Comparison of ENCODE assay signal across 36 cellular contexts in genomic region chr3:97177242-97177641, GRCh38.
"Had no signal": no experiment of that assay in that cellular context is flagged by ENCODE, and none has a peak within 500 bp of the region (broad histone marks: within the 10 kb centered on the region; RNA-seq: fewer than 3 reads in every experiment).

No MANE protein-coding gene starts in this region.

- H3K27ac ChIP-seq: adrenal gland, ascending aorta, body of pancreas, brain microvascular endothelial cell, breast epithelium, cardiac muscle cell had no signal

- H3K27me3 ChIP-seq: adrenal gland, ascending aorta, body of pancreas, brain microvascular endothelial cell, breast epithelium, cardiac muscle cell had no signal

- H3K4me3 Mint-ChIP-seq: activated naive CD4-positive, alpha-beta T cell treated with anti-CD3 and anti-CD28 coated beads for 36 hours; activated naive CD4-positive, alpha-beta T cell treated with anti-CD3 and anti-CD28 coated beads, Interleukin-2, amount 10 ng/mL, durations not matched to agents 7 days and 5 days; activated naive CD4-positive, alpha-beta T cell treated with anti-CD3 and anti-CD28 coated beads, Interleukin-2, amount 50 U/mL, for 24 hours; activated naive CD8-positive, alpha-beta T cell; activated naive CD8-positive, alpha-beta T cell treated with anti-CD3 and anti-CD28 coated beads for 36 hours; activated naive CD8-positive, alpha-beta T cell treated with anti-CD3 and anti-CD28 coated beads, Interleukin-2, amount 10 ng/mL, durations not matched to agents 7 days and 5 days; activated naive CD8-positive, alpha-beta T cell treated with anti-CD3 and anti-CD28 coated beads, Interleukin-2, amount 50 U/mL, for 24 hours; activated T-cell treated with anti-CD3 and anti-CD28 coated beads, Interleukin-2, amount 50 U/mL, for 24 hours; activated T-cell treated with anti-CD3 and anti-CD28 coated beads, Interleukin-2, amount 50 U/mL, for 4 hours; activated T-cell treated with anti-CD3 and anti-CD28 coated beads, Interleukin-2, amount 50 U/mL, for 72 hours; activated T-helper 1 cell treated with anti-CD3 and anti-CD28 coated beads, Interleukin-12 subunit alpha, Interleukin-12 subunit beta, Interleukin-2, Interleukin-4 antibody, amounts not matched to agents 30 ng/mL and 10 ng/mL and 1 ng/mL, durations not matched to agents 14 hours and 24 hours and 36 hours; activated T-helper 17 cell treated with anti-CD3 and anti-CD28 coated beads, Interleukin-2, amount 50 U/mL, for 72 hours; brain; central memory CD8-positive, alpha-beta T cell had no signal

- H3K27ac Mint-ChIP-seq: activated naive CD4-positive, alpha-beta T cell treated with anti-CD3 and anti-CD28 coated beads for 36 hours; activated naive CD4-positive, alpha-beta T cell treated with anti-CD3 and anti-CD28 coated beads, Interleukin-2, amount 10 ng/mL, durations not matched to agents 7 days and 5 days; activated naive CD4-positive, alpha-beta T cell treated with anti-CD3 and anti-CD28 coated beads, Interleukin-2, amount 50 U/mL, for 24 hours; activated naive CD4-positive, alpha-beta T cell treated with anti-CD3 and anti-CD28 coated beads, Interleukin-2, amount 50 U/mL, for 72 hours; activated naive CD8-positive, alpha-beta T cell; activated naive CD8-positive, alpha-beta T cell treated with anti-CD3 and anti-CD28 coated beads for 36 hours; activated naive CD8-positive, alpha-beta T cell treated with anti-CD3 and anti-CD28 coated beads, Interleukin-2, amount 10 ng/mL, durations not matched to agents 7 days and 5 days; activated naive CD8-positive, alpha-beta T cell treated with anti-CD3 and anti-CD28 coated beads, Interleukin-2, amount 50 U/mL, for 24 hours; activated T-cell treated with anti-CD3 and anti-CD28 coated beads, Interleukin-2, amount 50 U/mL, for 24 hours; activated T-cell treated with anti-CD3 and anti-CD28 coated beads, Interleukin-2, amount 50 U/mL, for 72 hours; activated T-helper 1 cell treated with anti-CD3 and anti-CD28 coated beads, Interleukin-12 subunit alpha, Interleukin-12 subunit beta, Interleukin-2, Interleukin-4 antibody, amounts not matched to agents 30 ng/mL and 10 ng/mL and 1 ng/mL, durations not matched to agents 14 hours and 24 hours and 36 hours; activated T-helper 17 cell treated with anti-CD3 and anti-CD28 coated beads, Interleukin-2, amount 50 U/mL, for 72 hours; activated T-helper 2 cell treated with anti-CD3 and anti-CD28 coated beads, Interferon-gamma antibody, Interleukin-2, Interleukin-4, amounts not matched to agents 10 μg/mL and 5 μg/mL and 100 μg/mL, durations not matched to agents 14 hours and 24 hours and 36 hours; brain had no signal

- H3K4me3 ChIP-seq: adrenal gland, ascending aorta, body of pancreas, breast epithelium, cardiac muscle cell had no signal

- H3K4me1 ChIP-seq: adrenal gland, ascending aorta, body of pancreas, breast epithelium had no signal

- H3K36me3 ChIP-seq: adrenal gland, ascending aorta, brain microvascular endothelial cell, breast epithelium, cardiac muscle cell had no signal

- H3K4me1 Mint-ChIP-seq: activated naive CD4-positive, alpha-beta T cell treated with anti-CD3 and anti-CD28 coated beads, Interleukin-2, amount 10 ng/mL, durations not matched to agents 7 days and 5 days; activated naive CD4-positive, alpha-beta T cell treated with anti-CD3 and anti-CD28 coated beads, Interleukin-2, amount 50 U/mL, for 24 hours; activated naive CD8-positive, alpha-beta T cell treated with anti-CD3 and anti-CD28 coated beads for 36 hours; activated naive CD8-positive, alpha-beta T cell treated with anti-CD3 and anti-CD28 coated beads, Interleukin-2, amount 10 ng/mL, durations not matched to agents 7 days and 5 days; activated naive CD8-positive, alpha-beta T cell treated with anti-CD3 and anti-CD28 coated beads, Interleukin-2, amount 50 U/mL, for 24 hours; activated T-helper 17 cell treated with anti-CD3 and anti-CD28 coated beads, Interleukin-2, amount 50 U/mL, for 72 hours; brain; central memory CD8-positive, alpha-beta T cell had no signal

- DNase-seq: activated effector memory CD4-positive, alpha-beta T cell treated with anti-CD3 and anti-CD28 coated beads, Interleukin-2, amount 50 U/mL, for 16 hours; activated effector memory CD4-positive, alpha-beta T cell treated with Interleukin-2 at 50 U/mL for 16 hours; activated gamma-delta T cell; activated gamma-delta T cell treated with Interleukin-2 at 50 U/mL for 16 hours; activated naive CD4-positive, alpha-beta T cell; activated naive CD4-positive, alpha-beta T cell treated with anti-CD3 and anti-CD28 coated beads for 36 hours; activated naive CD4-positive, alpha-beta T cell treated with anti-CD3 and anti-CD28 coated beads, Interleukin-2, amount 10 ng/mL, durations not matched to agents 7 days and 5 days; activated naive CD4-positive, alpha-beta T cell treated with anti-CD3 and anti-CD28 coated beads, Interleukin-2, amount 50 U/mL, for 16 hours; activated naive CD8-positive, alpha-beta T cell treated with anti-CD3 and anti-CD28 coated beads for 36 hours; activated naive CD8-positive, alpha-beta T cell treated with anti-CD3 and anti-CD28 coated beads, Interleukin-2, amount 10 ng/mL, durations not matched to agents 7 days and 5 days; activated naive CD8-positive, alpha-beta T cell treated with anti-CD3 and anti-CD28 coated beads, Interleukin-2, amount 50 U/mL, for 24 hours; activated T-cell treated with anti-CD3 and anti-CD28 coated beads, Interleukin-2, amount 50 U/mL, for 24 hours; activated T-cell treated with anti-CD3 and anti-CD28 coated beads, Interleukin-2, amount 50 U/mL, for 4 hours; activated T-cell treated with anti-CD3 and anti-CD28 coated beads, Interleukin-2, amount 50 U/mL, for 48 hours; activated T-cell treated with anti-CD3 and anti-CD28 coated beads, Interleukin-2, amount 50 U/mL, for 72 hours; adrenal gland; amniotic stem cell; amygdala; anterior cingulate cortex; aorta; body of pancreas; brain microvascular endothelial cell; caudate nucleus; central memory CD4-positive, alpha-beta T cell; cerebellar nuclear complex had no signal

- H3K27me3 Mint-ChIP-seq: activated naive CD4-positive, alpha-beta T cell treated with anti-CD3 and anti-CD28 coated beads, Interleukin-2, amount 10 ng/mL, durations not matched to agents 7 days and 5 days; activated naive CD4-positive, alpha-beta T cell treated with anti-CD3 and anti-CD28 coated beads, Interleukin-2, amount 50 U/mL, for 24 hours; activated naive CD8-positive, alpha-beta T cell; activated naive CD8-positive, alpha-beta T cell treated with anti-CD3 and anti-CD28 coated beads for 36 hours; activated naive CD8-positive, alpha-beta T cell treated with anti-CD3 and anti-CD28 coated beads, Interleukin-2, amount 10 ng/mL, durations not matched to agents 7 days and 5 days; activated naive CD8-positive, alpha-beta T cell treated with anti-CD3 and anti-CD28 coated beads, Interleukin-2, amount 50 U/mL, for 24 hours; activated T-cell treated with anti-CD3 and anti-CD28 coated beads, Interleukin-2, amount 50 U/mL, for 24 hours; activated T-helper 17 cell treated with anti-CD3 and anti-CD28 coated beads, Interleukin-2, amount 50 U/mL, for 72 hours; brain; central memory CD8-positive, alpha-beta T cell had no signal

- H3K9me3 ChIP-seq: adrenal gland, body of pancreas had no signal

- ATAC-seq: activated naive CD4-positive, alpha-beta T cell treated with anti-CD3 and anti-CD28 coated beads, Interleukin-2, amount 50 U/mL, for 72 hours; activated naive CD8-positive, alpha-beta T cell treated with anti-CD3 and anti-CD28 coated beads, Interleukin-2, amount 50 U/mL, for 24 hours; activated T-cell treated with anti-CD3 and anti-CD28 coated beads, Interleukin-2, amount 50 U/mL, for 4 hours; activated T-cell treated with anti-CD3 and anti-CD28 coated beads, Interleukin-2, amount 50 U/mL, for 72 hours; activated T-helper 17 cell treated with anti-CD3 and anti-CD28 coated beads, Interleukin-2, amount 50 U/mL, for 72 hours; body of pancreas had no signal

- H3K36me3 Mint-ChIP-seq: activated naive CD4-positive, alpha-beta T cell treated with anti-CD3 and anti-CD28 coated beads, Interleukin-2, amount 10 ng/mL, durations not matched to agents 7 days and 5 days; activated naive CD4-positive, alpha-beta T cell treated with anti-CD3 and anti-CD28 coated beads, Interleukin-2, amount 50 U/mL, for 24 hours; activated naive CD8-positive, alpha-beta T cell; activated naive CD8-positive, alpha-beta T cell treated with anti-CD3 and anti-CD28 coated beads for 36 hours; activated naive CD8-positive, alpha-beta T cell treated with anti-CD3 and anti-CD28 coated beads, Interleukin-2, amount 10 ng/mL, durations not matched to agents 7 days and 5 days; brain had no signal
